1 cellular context compared by ENCODE assay signal in the genomic region with DNA sequence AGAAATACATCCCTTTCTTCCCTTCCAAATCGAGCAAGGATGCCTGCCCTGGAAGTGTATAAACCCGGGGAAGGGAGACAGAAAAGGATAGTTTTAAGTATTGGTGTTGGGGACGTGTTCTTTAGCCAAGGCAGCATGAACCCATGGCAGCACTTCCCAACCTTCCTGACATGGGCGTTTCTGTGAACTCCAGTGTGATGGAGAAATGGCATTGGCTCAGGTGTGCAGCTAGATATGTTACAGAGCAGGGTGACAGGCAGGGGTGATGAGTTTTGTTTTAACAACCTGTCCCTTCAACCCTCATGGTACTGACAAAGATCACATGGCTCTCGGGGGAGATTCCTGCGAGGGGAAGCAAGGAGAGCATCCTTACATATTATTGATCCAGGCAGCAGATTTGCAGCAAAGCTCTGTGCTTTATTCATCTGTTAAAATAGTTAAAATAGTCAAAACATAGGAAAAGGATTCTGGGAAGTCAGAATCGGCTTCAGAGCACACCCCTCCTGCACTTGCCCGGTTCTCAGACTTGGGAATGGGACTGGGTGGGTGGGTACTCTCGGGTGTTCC.
TF ChIP-seq lines count a peak whose summit lies in the region.

No MANE protein-coding gene starts in this region.

TF ChIP-seq in HepG2, 621 proteins besides CTCF, POLR2A, EP300 and RAD21:
- no peak for TF ChIP-seq BRCA1 (CRISPR knock-in tag; IDR thresholded peaks at IDR 0.05)
- TF ChIP-seq, protein P1, sequence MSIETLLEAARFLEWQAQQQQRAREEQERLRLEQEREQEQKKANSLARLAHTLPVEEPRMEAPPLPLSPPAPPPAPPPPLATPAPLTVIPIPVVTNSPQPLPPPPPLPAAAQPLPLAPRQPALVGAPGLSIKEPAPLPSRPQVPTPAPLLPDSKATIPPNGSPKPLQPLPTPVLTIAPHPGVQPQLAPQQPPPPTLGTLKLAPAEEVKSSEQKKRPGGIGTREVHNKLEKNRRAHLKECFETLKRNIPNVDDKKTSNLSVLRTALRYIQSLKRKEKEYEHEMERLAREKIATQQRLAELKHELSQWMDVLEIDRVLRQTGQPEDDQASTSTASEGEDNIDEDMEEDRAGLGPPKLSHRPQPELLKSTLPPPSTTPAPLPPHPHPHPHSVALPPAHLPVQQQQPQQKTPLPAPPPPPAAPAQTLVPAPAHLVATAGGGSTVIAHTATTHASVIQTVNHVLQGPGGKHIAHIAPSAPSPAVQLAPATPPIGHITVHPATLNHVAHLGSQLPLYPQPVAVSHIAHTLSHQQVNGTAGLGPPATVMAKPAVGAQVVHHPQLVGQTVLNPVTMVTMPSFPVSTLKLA (IDR thresholded peaks at IDR 0.05): peak; percentile 38; the same call in 1 of the 2 replicates
